20 cellular contexts compared by ENCODE assay signal in the genomic region with DNA sequence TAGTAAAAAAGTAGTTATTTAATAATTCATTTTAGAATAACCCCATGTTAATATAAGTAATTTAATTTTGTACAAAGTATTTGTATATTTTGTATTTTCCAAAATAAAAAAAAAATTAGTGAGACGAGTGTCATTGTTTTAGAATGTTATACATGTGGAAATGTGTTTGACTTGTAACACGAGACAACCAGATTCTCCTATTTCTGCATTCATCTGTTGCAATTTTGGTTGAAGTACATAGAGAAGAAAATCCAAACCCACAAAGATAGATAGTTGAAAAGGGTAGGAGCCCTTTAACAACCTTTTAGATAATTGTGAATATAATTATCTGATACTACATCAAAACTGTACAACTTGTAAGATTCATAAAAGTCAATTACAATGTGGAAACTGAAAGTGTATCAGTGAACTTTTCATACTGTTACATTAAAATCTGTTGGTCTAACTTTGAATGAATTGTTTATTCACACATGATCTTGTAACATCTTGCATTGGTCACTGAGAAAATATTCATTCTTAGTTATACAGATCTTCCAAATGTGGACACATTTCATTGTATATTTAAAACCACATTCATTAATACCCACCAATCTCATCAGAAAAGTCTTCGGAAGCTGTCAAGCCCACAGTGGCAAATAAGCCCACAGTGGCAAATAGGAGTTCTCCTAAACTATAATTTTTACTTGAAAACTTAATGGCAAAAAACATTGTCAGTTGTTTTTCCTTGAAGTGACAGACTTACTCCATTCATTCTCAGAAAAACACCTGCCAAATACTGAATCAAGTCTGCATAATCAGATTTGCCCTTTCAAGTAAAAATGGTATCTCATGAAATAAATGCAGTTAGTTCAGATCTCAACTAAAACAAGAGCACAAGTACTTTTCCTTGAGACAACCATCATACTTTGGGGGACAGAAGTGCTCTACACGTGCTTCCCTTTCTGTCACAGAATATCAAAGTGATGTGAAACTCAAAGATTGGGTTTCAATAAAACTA. TPM values are rescaled to one million over a fixed set of nuclear protein-coding genes. Genes with fewer than 3 reads are reported as not detected.
DNase-seq lines count a peak whose midpoint lies in the region; ATAC-seq and TF ChIP-seq lines count a peak whose summit lies in the region.
"Had no signal": no experiment of that assay in that cellular context is flagged by ENCODE, and none has a peak within 500 bp of the region (broad histone marks: within the 10 kb centered on the region; RNA-seq: fewer than 3 reads in every experiment).

No MANE protein-coding gene starts in this region.

- peaks cover 2% of the 10 kb centered on the region for H3K4me1 ChIP-seq in HEK293 (ENCODE audit: control insufficient read depth, insufficient read depth, low read length)
- H3K4me1 ChIP-seq: A549 had no signal

- no peaks in the 10 kb centered on the region for H3K9me3 ChIP-seq in HEK293 (ENCODE audit: control insufficient read depth, insufficient read depth, low read depth, low read length)
- no peaks in the 10 kb centered on the region for H3K9me3 ChIP-seq in MG63
- H3K9me3 ChIP-seq: A549, SK-N-SH had no signal

- H3K27ac ChIP-seq in HEK293 (ENCODE audit: extremely low read depth, low read depth, low read length) = no peak overlapping the region
- H3K27ac ChIP-seq: A549, HL-60 had no signal

- DNase-seq in T-helper 2 cell treated with Interferon-gamma antibody and Interleukin-4, amounts not matched to agents 5 μg/mL and 100 μg/mL, for 36 hours (ENCODE audit: low spot score) = no peak
- DNase-seq in T-helper 2 cell = no peak
- no peak for DNase-seq in activated naive CD8-positive, alpha-beta T cell treated with anti-CD3 and anti-CD28 coated beads, Interleukin-2, amount 50 U/mL, for 24 hours
- DNase-seq in osteocyte (ENCODE audit: extremely low spot score, unreplicated experiment) = no peak
- DNase-seq in MG63 = no peak
- DNase-seq in stimulated activated CD4-positive, alpha-beta T cell treated with anti-CD3 and anti-CD28 coated beads, Interleukin-1b, Interleukin-23, amount 100 ng/mL, for 48 hours = no peak
- DNase-seq: dorsolateral prefrontal cortex; erythroblast; immature natural killer cell; NCI-H1048; NCI-H2029 treated with DMSO at 0.1 percent for 48 hours; NCI-H748 treated with DMSO at 0.1 percent for 48 hours; SK-N-SH; stimulated activated naive CD4-positive, alpha-beta T cell treated with Interleukin-2 at 50 U/mL for 16 hours had no signal

- H3K27me3 ChIP-seq in MG63 = no peaks in the 10 kb centered on the region
- H3K27me3 ChIP-seq: dorsolateral prefrontal cortex had no signal

- H3K27me3 Mint-ChIP-seq in T-helper 2 cell treated with Interferon-gamma antibody and Interleukin-4, amounts not matched to agents 5 μg/mL and 100 μg/mL, for 36 hours (ENCODE audit: low read depth) = no peaks in the 10 kb centered on the region
- no peaks in the 10 kb centered on the region for H3K27me3 Mint-ChIP-seq in activated naive CD8-positive, alpha-beta T cell treated with anti-CD3 and anti-CD28 coated beads, Interleukin-2, amount 50 U/mL, for 24 hours
- H3K27me3 Mint-ChIP-seq in osteocyte (ENCODE audit: unreplicated experiment) = no peaks in the 10 kb centered on the region

- H3K36me3 ChIP-seq in HEK293 (ENCODE audit: control insufficient read depth in 2 of 2, insufficient read depth in 1 of 2, low read length in 2 of 2) = peaks cover 18 to 24% of the 10 kb centered on the region in 2 experiments
- 0 out of 2 replicates have a peak, but pooled peaks cover 3% of the 10 kb centered on the region for H3K36me3 ChIP-seq in MG63

- peaks cover 38% of the 10 kb centered on the region for H3K36me3 Mint-ChIP-seq in T-helper 2 cell treated with Interferon-gamma antibody and Interleukin-4, amounts not matched to agents 5 μg/mL and 100 μg/mL, for 36 hours (ENCODE audit: low read depth)
- H3K36me3 Mint-ChIP-seq in activated naive CD8-positive, alpha-beta T cell treated with anti-CD3 and anti-CD28 coated beads, Interleukin-2, amount 50 U/mL, for 24 hours (ENCODE audit: low read depth) = peaks cover 37% of the 10 kb centered on the region
- peaks cover 50% of the 10 kb centered on the region for H3K36me3 Mint-ChIP-seq in osteocyte (ENCODE audit: unreplicated experiment)

- H3K4me3 ChIP-seq in HEK293 (ENCODE audit: low read depth, low read length) (no peak overlapping the region), MG63 (no peak overlapping the region)
- H3K4me3 ChIP-seq: A549, dorsolateral prefrontal cortex, lung had no signal

- H3K27ac Mint-ChIP-seq in T-helper 2 cell treated with Interferon-gamma antibody and Interleukin-4, amounts not matched to agents 5 μg/mL and 100 μg/mL, for 36 hours = peak overlapping the region; percentile 42
- peak overlapping the region; percentile 66 for H3K27ac Mint-ChIP-seq in activated naive CD8-positive, alpha-beta T cell treated with anti-CD3 and anti-CD28 coated beads, Interleukin-2, amount 50 U/mL, for 24 hours
- H3K27ac Mint-ChIP-seq in osteocyte (ENCODE audit: unreplicated experiment) = peak overlapping the region; percentile 75

- TF ChIP-seq CTCF in HEK293 (tag by site-specific recombination; IDR thresholded peaks at IDR 0.05) (no peak), osteocyte (IDR thresholded peaks at IDR 0.05) (no peak)

- H3K4me1 Mint-ChIP-seq in T-helper 2 cell treated with Interferon-gamma antibody and Interleukin-4, amounts not matched to agents 5 μg/mL and 100 μg/mL, for 36 hours (ENCODE audit: low read depth) = peaks cover 28% of the 10 kb centered on the region
- H3K4me1 Mint-ChIP-seq in activated naive CD8-positive, alpha-beta T cell treated with anti-CD3 and anti-CD28 coated beads, Interleukin-2, amount 50 U/mL, for 24 hours = peaks cover 28% of the 10 kb centered on the region
- H3K4me1 Mint-ChIP-seq in osteocyte (ENCODE audit: unreplicated experiment) = peaks cover 39% of the 10 kb centered on the region
- H3K4me1 Mint-ChIP-seq: immature natural killer cell had no signal

- CTCF ChIA-PET in HEK293 (lab: Yijun Ruan, JAX) = interaction anchor here (0.6 kb wide), 1 partner anchor 468 kb away, joined by 3 read pairs; no protein-coding TSS in a partner anchor

- H3K4me3 Mint-ChIP-seq in T-helper 2 cell treated with Interferon-gamma antibody and Interleukin-4, amounts not matched to agents 5 μg/mL and 100 μg/mL, for 36 hours = no peak overlapping the region
- H3K4me3 Mint-ChIP-seq in activated naive CD8-positive, alpha-beta T cell treated with anti-CD3 and anti-CD28 coated beads, Interleukin-2, amount 50 U/mL, for 24 hours = no peak overlapping the region
- H3K4me3 Mint-ChIP-seq in osteocyte (ENCODE audit: unreplicated experiment) = no peak overlapping the region
- H3K4me3 Mint-ChIP-seq: immature natural killer cell had no signal

- ATAC-seq in activated naive CD8-positive, alpha-beta T cell treated with anti-CD3 and anti-CD28 coated beads, Interleukin-2, amount 50 U/mL, for 24 hours = peak; percentile 10
- ATAC-seq in GM21528 (IDR thresholded peaks at IDR 0.05; ENCODE audit: low FRiP score, unreplicated experiment) = no peak
- ATAC-seq: A549, Panc1 had no signal

- H3K9me3 Mint-ChIP-seq in T-helper 2 cell treated with Interferon-gamma antibody and Interleukin-4, amounts not matched to agents 5 μg/mL and 100 μg/mL, for 36 hours = no peaks in the 10 kb centered on the region
- no peaks in the 10 kb centered on the region for H3K9me3 Mint-ChIP-seq in activated naive CD8-positive, alpha-beta T cell treated with anti-CD3 and anti-CD28 coated beads, Interleukin-2, amount 50 U/mL, for 24 hours
- no peaks in the 10 kb centered on the region for H3K9me3 Mint-ChIP-seq in osteocyte (ENCODE audit: unreplicated experiment)
- H3K9me3 Mint-ChIP-seq: immature natural killer cell had no signal

- POLR2A ChIA-PET in HEK293 (lab: Yijun Ruan, JAX) = no interaction called here

TF ChIP-seq in HEK293, 187 proteins besides CTCF, POLR2A, EP300 and RAD21:
- TF ChIP-seq ZNF664 (tag by site-specific recombination; IDR thresholded peaks at IDR 0.05) (peak; percentile 56; the same call in 1 of the 2 replicates), ZNF510 (tag by site-specific recombination; IDR thresholded peaks at IDR 0.05; ENCODE audit: insufficient replicate concordance) (no peak), ZNF138 (tag by site-specific recombination; IDR thresholded peaks at IDR 0.05; ENCODE audit: borderline replicate concordance) (no peak)
- TF ChIP-seq, protein P1, sequence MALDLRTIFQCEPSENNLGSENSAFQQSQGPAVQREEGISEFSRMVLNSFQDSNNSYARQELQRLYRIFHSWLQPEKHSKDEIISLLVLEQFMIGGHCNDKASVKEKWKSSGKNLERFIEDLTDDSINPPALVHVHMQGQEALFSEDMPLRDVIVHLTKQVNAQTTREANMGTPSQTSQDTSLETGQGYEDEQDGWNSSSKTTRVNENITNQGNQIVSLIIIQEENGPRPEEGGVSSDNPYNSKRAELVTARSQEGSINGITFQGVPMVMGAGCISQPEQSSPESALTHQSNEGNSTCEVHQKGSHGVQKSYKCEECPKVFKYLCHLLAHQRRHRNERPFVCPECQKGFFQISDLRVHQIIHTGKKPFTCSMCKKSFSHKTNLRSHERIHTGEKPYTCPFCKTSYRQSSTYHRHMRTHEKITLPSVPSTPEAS (tag by site-specific recombination; IDR thresholded peaks at IDR 0.05) = no peak

RNA-seq across cellular contexts. Expression of a gene that starts 52.8 kb away (rescaled TPM):
- 108 and 112 TPM in 2 replicates for total RNA-seq in osteocyte
- 9.4 and 10.3 TPM in 2 replicates for total RNA-seq in MG63 (2014; rRNA removed; shearing (Covaris generic); ENCODE audit: low replicate concordance)
